ENCODE assay signal across 1 cellular context in genomic region chr17:49407981-49408501, GRCh38.
TF ChIP-seq lines count a peak whose summit lies in the region.

No MANE protein-coding gene starts in this region.

TF ChIP-seq in HEK293, 187 proteins besides CTCF, POLR2A, EP300 and RAD21 (continued from another document and continues in another):
- TF ChIP-seq TSHZ1 (tag by site-specific recombination; IDR thresholded peaks at IDR 0.05; ENCODE audit: borderline replicate concordance) (no peak), BCL6B (tag by site-specific recombination; IDR thresholded peaks at IDR 0.05) (no peak), ZNF169 (tag by site-specific recombination; IDR thresholded peaks at IDR 0.05) (no peak), ZNF292 (tag by site-specific recombination; IDR thresholded peaks at IDR 0.05; ENCODE audit: borderline replicate concordance, low read depth) (no peak), ZBTB49 (tag by site-specific recombination; IDR thresholded peaks at IDR 0.05; ENCODE audit: low read depth) (no peak), ZNF843 (tag by site-specific recombination; IDR thresholded peaks at IDR 0.05) (no peak), ZNF16 (tag by site-specific recombination; IDR thresholded peaks at IDR 0.05; ENCODE audit: low read depth) (no peak), ZNF174 (tag by site-specific recombination; IDR thresholded peaks at IDR 0.05) (no peak), KLF10 (tag by site-specific recombination; IDR thresholded peaks at IDR 0.05) (peak; percentile 42; the same call in 1 of the 2 replicates), ZNF221 (tag by site-specific recombination; IDR thresholded peaks at IDR 0.05; ENCODE audit: borderline replicate concordance) (no peak), ZNF830 (tag by site-specific recombination; IDR thresholded peaks at IDR 0.05; ENCODE audit: low read depth) (no peak), REPIN1 (tag by site-specific recombination; IDR thresholded peaks at IDR 0.05; ENCODE audit: low read depth) (no peak), ZNF555 (tag by site-specific recombination; conservative IDR thresholded peaks at IDR 0.05) (no peak), ZNF626 (tag by site-specific recombination; IDR thresholded peaks at IDR 0.05) (no peak), ZNF639 (tag by site-specific recombination; IDR thresholded peaks at IDR 0.05) (no peak), SALL2 (tag by site-specific recombination; IDR thresholded peaks at IDR 0.05; ENCODE audit: borderline replicate concordance) (no peak), ZNF398 (tag by site-specific recombination; IDR thresholded peaks at IDR 0.05) (no peak), ZFP3 (tag by site-specific recombination; IDR thresholded peaks at IDR 0.05; ENCODE audit: low read depth) (no peak), ZNF416 (tag by site-specific recombination; IDR thresholded peaks at IDR 0.05) (no peak), ZNF776 (tag by site-specific recombination; IDR thresholded peaks at IDR 0.05; ENCODE audit: borderline replicate concordance) (no peak), ZSCAN5A (tag by site-specific recombination; IDR thresholded peaks at IDR 0.05) (no peak), ZBTB48 (tag by site-specific recombination; IDR thresholded peaks at IDR 0.05) (peak; percentile 79; the same call in 1 of the 2 replicates), ZNF155 (tag by site-specific recombination; IDR thresholded peaks at IDR 0.05) (no peak), TCF7L2 (IDR thresholded peaks at IDR 0.05; ENCODE audit: borderline replicate concordance, low read depth, low read length) (no peak), SCRT1 (tag by site-specific recombination; IDR thresholded peaks at IDR 0.05; ENCODE audit: borderline replicate concordance) (no peak), ZSCAN4 (tag by site-specific recombination; IDR thresholded peaks at IDR 0.05) (no peak), ZBTB10 (tag by site-specific recombination; IDR thresholded peaks at IDR 0.05) (no peak), HIC1 (tag by site-specific recombination; IDR thresholded peaks at IDR 0.05) (no peak), ZNF530 (tag by site-specific recombination; IDR thresholded peaks at IDR 0.05; ENCODE audit: low read depth) (no peak), ATF2 (tag by site-specific recombination; IDR thresholded peaks at IDR 0.05; ENCODE audit: low read depth) (no peak)
